ENCODE assay signal across 8 cellular contexts in genomic region chr1:164637461-164638375, GRCh38.
DNase-seq lines count a peak whose midpoint lies in the region; TF ChIP-seq lines count a peak whose summit lies in the region.

No MANE protein-coding gene starts in this region.

- no peaks in the 10 kb centered on the region for H3K9me3 ChIP-seq in AG04450 (ENCODE audit: control insufficient read depth, insufficient read depth, low read length)

- H3K27me3 ChIP-seq in AG04450 (ENCODE audit: control insufficient read depth, insufficient read depth, low read length): no peaks in the 10 kb centered on the region

- DNase-seq in AG04450 (ENCODE audit: low read depth, low spot score): peak; percentile 27
- DNase-seq in NCI-H2107 treated with DMSO at 0.1 percent for 48 hours (lab: John Stamatoyannopoulos, UW; ENCODE audit: unreplicated experiment): peak; percentile 45
- peak; percentile 84 for DNase-seq in choroid plexus epithelial cell (ENCODE audit: low read depth)
- DNase-seq in medulla oblongata (ENCODE audit: extremely low spot score): peak; percentile 53
- DNase-seq in Kasumi-1 (lab: John Stamatoyannopoulos, UW): no peak
- DNase-seq in CD1c-positive myeloid dendritic cell (ENCODE audit: extremely low spot score): no peak
- DNase-seq in DMS 273 (lab: John Stamatoyannopoulos, UW; ENCODE audit: unreplicated experiment): no peak
- DNase-seq in amniotic stem cell (lab: John Stamatoyannopoulos, UW): no peak

- CTCF ChIA-PET in AG04450 (lab: Charles Lee): interaction anchor here (0.8 to 1.9 kb wide), 2 partner anchors 10 to 13 kb away, joined by 5 to 8 read pairs; no protein-coding TSS in a partner anchor

- H3K4me3 ChIP-seq in AG04450 (ENCODE audit: low read depth, low read length) (no peak overlapping the region), choroid plexus epithelial cell (ENCODE audit: low read depth, low read length) (no peak overlapping the region)

- H3K27ac ChIP-seq in AG04450 (ENCODE audit: low read depth, low read length): peak overlapping the region; percentile 65

- TF ChIP-seq CTCF in AG04450 (IDR thresholded peaks at IDR 0.05; ENCODE audit: low read depth, low read length) (no peak), choroid plexus epithelial cell (conservative IDR thresholded peaks at IDR 0.05; ENCODE audit: low read depth, low read length) (no peak)

- POLR2A ChIA-PET in AG04450 (lab: Yijun Ruan, JAX): interaction anchor here (0.6 kb wide), 2 partner anchors 15 to 70 kb away, joined by 5 to 6 read pairs; no protein-coding TSS in a partner anchor

Comparison
In these comparisons a context has a peak if more than half of its experiments do, and no peak if none do; other contexts are left out.
1. DNase-seq: peak in AG04450 (single experiment), NCI-H2107 treated with DMSO at 0.1 percent for 48 hours (single experiment), choroid plexus epithelial cell (single experiment) and medulla oblongata (single experiment); none in Kasumi-1 (0 of 2), CD1c-positive myeloid dendritic cell (single experiment), DMS 273 (single experiment) and amniotic stem cell (single experiment).